Comparison of ENCODE assay signal across 9 cellular contexts in genomic region chr14:89973234-89973823, GRCh38. TPM values are rescaled to one million over a fixed set of nuclear protein-coding genes. Genes with fewer than 3 reads are reported as not detected.
DNase-seq lines count a peak whose midpoint lies in the region; ATAC-seq and TF ChIP-seq lines count a peak whose summit lies in the region.
"Had no signal": no experiment of that assay in that cellular context is flagged by ENCODE, and none has a peak within 500 bp of the region (broad histone marks: within the 10 kb centered on the region; RNA-seq: fewer than 3 reads in every experiment).

No MANE protein-coding gene starts in this region.

- H3K27ac ChIP-seq in brain microvascular endothelial cell (no peak overlapping the region), smooth muscle cell (ENCODE audit: low read depth) (no peak overlapping the region)

- no peaks in the 10 kb centered on the region for H3K4me1 ChIP-seq in Caco-2
- H3K4me1 ChIP-seq in smooth muscle cell (ENCODE audit: low read depth): no peaks in the 10 kb centered on the region

- ATAC-seq in GM21723 (IDR thresholded peaks at IDR 0.05; ENCODE audit: unreplicated experiment): peak; percentile 63
- no peak for ATAC-seq in GM21619 (IDR thresholded peaks at IDR 0.05; ENCODE audit: unreplicated experiment)

- no TSS peak for BruUV-seq in Caco-2 (replicated peaks; lab: Mats Ljungman, UMichigan)

- H3K36me3 ChIP-seq in Caco-2 (ENCODE audit: control insufficient read depth, insufficient read depth, low read length) (peaks cover 1% of the 10 kb centered on the region), brain microvascular endothelial cell (replicated peaks) (peaks cover 60% of the 10 kb centered on the region), smooth muscle cell (ENCODE audit: low read depth) (peaks cover 7% of the 10 kb centered on the region)

- intact Hi-C loops in Caco-2 (cut with micrococcal nuclease; ENCODE audit: unreplicated experiment): loop anchor here (1.0 kb wide), 2 partner anchors 87 to 262 kb away; no protein-coding TSS in a partner anchor

- in situ Hi-C loops in brain microvascular endothelial cell (cut with HindIII; ENCODE audit: low pct_ligation_motif_present, low sequenced_read_pairs): no loop called here

- no peaks in the 10 kb centered on the region for H3K4me1 Mint-ChIP-seq in Caco-2 (ENCODE audit: low read depth, unreplicated experiment)

- no peaks in the 10 kb centered on the region for H4K20me1 ChIP-seq in smooth muscle cell (ENCODE audit: low read depth)

- H3K27ac Mint-ChIP-seq in Caco-2 (ENCODE audit: unreplicated experiment): no peak overlapping the region
- H3K27ac Mint-ChIP-seq: T-helper 1 cell treated with Interleukin-12 subunit alpha and Interleukin-12 subunit beta and Interleukin-4 antibody, amounts not matched to agents 30 μg/mL and 1 μg/mL, for 36 hours had no signal

- H3K4me3 ChIP-seq in Caco-2 (ENCODE audit: low read depth, low read length): no peak overlapping the region
- H3K4me3 ChIP-seq in brain microvascular endothelial cell (ENCODE audit: low read depth, low read length): no peak overlapping the region
- no peak overlapping the region for H3K4me3 ChIP-seq in smooth muscle cell

- POLR2A ChIA-PET in Caco-2 (lab: Charles Lee): interaction anchor here (0.5 to 0.6 kb wide), 2 partner anchors 18 to 262 kb away, joined by 3 read pairs; partner anchors contain the start of gene TDP1

- 66% methylated on average over 7 of the region's 7 CpGs for WGBS in smooth muscle cell (ENCODE audit: low lambda C conversion rate)

- no peak overlapping the region for H3K4me2 ChIP-seq in smooth muscle cell

- H3K27me3 Mint-ChIP-seq in Caco-2 (ENCODE audit: insufficient read depth, unreplicated experiment): no peaks in the 10 kb centered on the region

- no peaks in the 10 kb centered on the region for H3K9me3 ChIP-seq in Caco-2
- H3K9me3 ChIP-seq in smooth muscle cell (replicated peaks; ENCODE audit: low read depth): no peaks in the 10 kb centered on the region

- no peaks in the 10 kb centered on the region for H3K79me2 ChIP-seq in smooth muscle cell (ENCODE audit: low read depth)

- H3K27me3 ChIP-seq in Caco-2 (replicated peaks; ENCODE audit: control insufficient read depth, insufficient read depth, low read length) (no peaks in the 10 kb centered on the region), brain microvascular endothelial cell (replicated peaks) (no peaks in the 10 kb centered on the region), smooth muscle cell (ENCODE audit: low read depth) (no peaks in the 10 kb centered on the region)

- no peak overlapping the region for H3K9ac ChIP-seq in smooth muscle cell (ENCODE audit: low read depth)

- DNase-seq in Caco-2 (peak; percentile 62 to 69), NCI-H1092 treated with DMSO at 0.1 percent for 48 hours (lab: John Stamatoyannopoulos, UW) (peak; percentile 41), T follicular helper cell (ENCODE audit: low read depth) (peak; percentile 18), brain microvascular endothelial cell (peak; percentile 54), iPS-NIHi11 (ENCODE audit: low spot score) (peak; percentile 90), smooth muscle cell (lab: John Stamatoyannopoulos, UW; ENCODE audit: unreplicated experiment) (peak; percentile 5)

- H3F3A ChIP-seq in smooth muscle cell (ENCODE audit: low read depth): no peaks in the 10 kb centered on the region

- no peaks in the 10 kb centered on the region for H3K9me3 Mint-ChIP-seq in Caco-2 (ENCODE audit: unreplicated experiment)
- H3K9me3 Mint-ChIP-seq: T-helper 1 cell treated with Interleukin-12 subunit alpha and Interleukin-12 subunit beta and Interleukin-4 antibody, amounts not matched to agents 30 μg/mL and 1 μg/mL, for 36 hours had no signal

- CTCF ChIA-PET in Caco-2 (lab: Charles Lee): interaction anchor here (0.7 to 1.9 kb wide), 14 partner anchors 8 to 316 kb away, joined by 3 to 21 read pairs (median 4); partner anchors contain the start of genes EFCAB11 and TDP1

- TF ChIP-seq CTCF in Caco-2 (IDR thresholded peaks at IDR 0.05; ENCODE audit: insufficient read depth in 1 of 2, low read depth in 1 of 2, low read length in 1 of 2, severe bottlenecking in 1 of 2, unreplicated experiment in 1 of 2): peak; percentile 77 to 94
- TF ChIP-seq CTCF in brain microvascular endothelial cell (IDR thresholded peaks at IDR 0.05; ENCODE audit: low read depth, low read length, missing control alignments): peak; percentile 93
- TF ChIP-seq CTCF in smooth muscle cell (IDR thresholded peaks at IDR 0.05; ENCODE audit: borderline replicate concordance, insufficient read depth, poor library complexity, severe bottlenecking): peak; percentile 90

- H3K36me3 Mint-ChIP-seq in Caco-2 (ENCODE audit: insufficient read depth, unreplicated experiment): peaks cover 14% of the 10 kb centered on the region

- no peak overlapping the region for H2AFZ ChIP-seq in smooth muscle cell (ENCODE audit: low read depth)

- no peak overlapping the region for H3K4me3 Mint-ChIP-seq in Caco-2 (ENCODE audit: unreplicated experiment)
- H3K4me3 Mint-ChIP-seq: T-helper 1 cell treated with Interleukin-12 subunit alpha and Interleukin-12 subunit beta and Interleukin-4 antibody, amounts not matched to agents 30 μg/mL and 1 μg/mL, for 36 hours had no signal

RNA-seq across cellular contexts. Expression of gene TDP1, which starts 17.6 kb away (rescaled TPM):
- total RNA-seq in Caco-2 (2022) (29.0 and 29.2 TPM in 2 replicates), smooth muscle cell (16.6 and 22.3 TPM in 2 replicates)
- polyA plus RNA-seq in smooth muscle cell: 10.0 and 12.0 TPM in 2 replicates

RNA-seq across cellular contexts. Expression of gene EFCAB11, which starts 18.8 kb away (rescaled TPM):
- total RNA-seq in Caco-2 (2022): 33.1 and 36.2 TPM in 2 replicates
- total RNA-seq in smooth muscle cell: 3.1 and 8.5 TPM in 2 replicates
- polyA plus RNA-seq in smooth muscle cell: 9.5 and 13.9 TPM in 2 replicates

Comparison
In these comparisons a context has a peak if more than half of its experiments do, and no peak if none do; other contexts are left out.
1. DNase-seq: peak in every context shown above with its lines; median percentile 90 in iPS-NIHi11; 66 in Caco-2; 54 in brain microvascular endothelial cell; 41 in NCI-H1092 treated with DMSO at 0.1 percent for 48 hours; 18 in T follicular helper cell; 5 in smooth muscle cell.